ENCODE assay signal across 15 cellular contexts in the genomic region with DNA sequence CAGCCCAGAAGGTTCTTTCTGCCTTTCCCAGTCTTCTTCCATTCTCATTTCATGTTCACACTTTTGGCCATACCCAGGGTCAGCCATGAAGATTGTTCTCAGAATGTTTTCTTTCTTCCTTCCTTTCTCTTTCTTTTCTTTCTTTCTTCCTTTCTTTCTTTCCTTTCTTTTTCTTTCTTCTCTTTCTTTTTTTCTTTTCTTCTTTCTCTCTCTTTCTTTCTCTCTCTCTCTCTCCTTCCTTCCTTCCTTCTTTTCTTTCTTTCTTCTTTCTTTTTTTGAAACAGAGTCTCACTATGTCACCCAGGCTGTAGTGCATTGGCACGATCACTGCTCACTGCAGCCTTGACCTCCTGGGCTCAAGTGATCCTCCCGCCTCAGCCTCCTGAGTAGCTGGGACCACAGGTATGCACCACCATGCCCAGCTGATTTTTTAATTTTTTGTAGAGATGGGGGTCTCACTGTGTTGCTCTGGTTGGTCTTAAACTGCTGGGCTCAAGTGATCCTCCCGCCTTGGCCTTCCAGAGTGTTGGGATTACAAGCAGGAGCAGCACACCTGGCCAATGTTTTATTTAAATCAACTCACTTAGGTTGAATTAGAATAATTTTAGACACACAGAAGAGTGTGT. TPM values are rescaled to one million over a fixed set of nuclear protein-coding genes. Genes with fewer than 3 reads are reported as not detected.
DNase-seq lines count a peak whose midpoint lies in the region; ATAC-seq and TF ChIP-seq lines count a peak whose summit lies in the region.
"Had no signal": no experiment of that assay in that cellular context is flagged by ENCODE, and none has a peak within 500 bp of the region (broad histone marks: within the 10 kb centered on the region; RNA-seq: fewer than 3 reads in every experiment).

No MANE protein-coding gene starts in this region.

- H3K27ac ChIP-seq in CD4-positive, alpha-beta T cell (ENCODE audit: low read depth, low read length): no peak overlapping the region
- no peak overlapping the region for H3K27ac ChIP-seq in neuronal stem cell (replicated peaks; ENCODE audit: low read length)
- H3K27ac ChIP-seq: BLaER1 treated with 17β-estradiol and CSF1 and Interleukin-3, amounts not matched to agents 10 nM and 100 nM had no signal

- peak overlapping the region; percentile 17 for H2BK12ac ChIP-seq in neuronal stem cell (ENCODE audit: low read length)

- H3K79me1 ChIP-seq in neuronal stem cell (ENCODE audit: low read depth, low read length): no peaks in the 10 kb centered on the region

- H4K91ac ChIP-seq in neuronal stem cell (ENCODE audit: low read depth, low read length, poor library complexity): no peak overlapping the region

- H3K4me3 Mint-ChIP-seq in activated CD8-positive, alpha-beta T cell treated with anti-CD3 and anti-CD28 coated beads for 36 hours: no peak overlapping the region
- no peak overlapping the region for H3K4me3 Mint-ChIP-seq in activated CD8-positive, alpha-beta T cell treated with anti-CD3 and anti-CD28 coated beads, Interleukin-2, amount 10 ng/mL, durations not matched to agents 7 days and 5 days
- H3K4me3 Mint-ChIP-seq in CD4-positive, alpha-beta T cell: no peak overlapping the region
- no peak overlapping the region for H3K4me3 Mint-ChIP-seq in central memory CD8-positive, alpha-beta T cell
- no peak overlapping the region for H3K4me3 Mint-ChIP-seq in mesothelial cell of epicardium
- H3K4me3 Mint-ChIP-seq: HFFc6 had no signal

- no CpG with 5 or more reads among the region's 3 CpGs for WGBS in neuronal stem cell (ENCODE audit: extremely low coverage in 2 of 2, insufficient read length in 2 of 2, insufficient replicate concordance in 1 of 2), 2 donors

- H3K14ac ChIP-seq in neuronal stem cell (ENCODE audit: low read length): no peak overlapping the region

- CTCF ChIA-PET in activated CD8-positive, alpha-beta T cell treated with anti-CD3 and anti-CD28 coated beads for 36 hours (lab: Charles Lee): interaction anchor here (9.8 kb wide), 1 partner anchor 138 kb away, joined by 266 read pairs; no protein-coding TSS in a partner anchor
- CTCF ChIA-PET in activated CD8-positive, alpha-beta T cell treated with anti-CD3 and anti-CD28 coated beads, Interleukin-2, amount 10 ng/mL, durations not matched to agents 7 days and 5 days (lab: Charles Lee): interaction anchor here (6.6 kb wide), 1 partner anchor 137 kb away, joined by 143 read pairs; no protein-coding TSS in a partner anchor
- CTCF ChIA-PET in CD4-positive, alpha-beta T cell (lab: Charles Lee): no interaction called here

- no peak overlapping the region for H3K4ac ChIP-seq in neuronal stem cell (ENCODE audit: low read length)

- no peak for ATAC-seq in activated CD8-positive, alpha-beta T cell treated with anti-CD3 and anti-CD28 coated beads for 36 hours
- no peak for ATAC-seq in activated CD8-positive, alpha-beta T cell treated with anti-CD3 and anti-CD28 coated beads, Interleukin-2, amount 10 ng/mL, durations not matched to agents 7 days and 5 days
- no peak for ATAC-seq in CD4-positive, alpha-beta T cell (ENCODE audit: poor library complexity)
- no peak for ATAC-seq in central memory CD8-positive, alpha-beta T cell (replicated peaks; ENCODE audit: extremely low read depth, poor library complexity, severe bottlenecking)
- ATAC-seq in HG03159 (IDR thresholded peaks at IDR 0.05; ENCODE audit: unreplicated experiment): no peak
- ATAC-seq: HepG2 had no signal

- no peak for TF ChIP-seq CTCF in activated CD8-positive, alpha-beta T cell treated with anti-CD3 and anti-CD28 coated beads for 36 hours (IDR thresholded peaks at IDR 0.05)
- TF ChIP-seq CTCF in CD4-positive, alpha-beta T cell (IDR thresholded peaks at IDR 0.05): peak; percentile 13
- TF ChIP-seq CTCF in mesothelial cell of epicardium (IDR thresholded peaks at IDR 0.05; ENCODE audit: unreplicated experiment): no peak

- no peak overlapping the region for H3K4me3 ChIP-seq in neuronal stem cell (ENCODE audit: low read length in 2 of 2)
- H3K4me3 ChIP-seq: BLaER1 treated with 17β-estradiol and CSF1 and Interleukin-3, amounts not matched to agents 10 nM and 100 nM had no signal

- H3K9ac ChIP-seq in neuronal stem cell (ENCODE audit: low read depth, low read length, poor library complexity): no peak overlapping the region
- H3K9ac ChIP-seq: BLaER1 treated with 17β-estradiol and CSF1 and Interleukin-3, amounts not matched to agents 10 nM and 100 nM had no signal

- no peak overlapping the region for H2BK120ac ChIP-seq in neuronal stem cell (ENCODE audit: low read depth, low read length)

- H3K23ac ChIP-seq in neuronal stem cell (ENCODE audit: low read depth, low read length, poor library complexity): no peak overlapping the region

- peak overlapping the region; percentile 32 for H2AK5ac ChIP-seq in neuronal stem cell (ENCODE audit: low read depth, low read length)

- no peaks in the 10 kb centered on the region for H3K9me3 ChIP-seq in CD4-positive, alpha-beta T cell (ENCODE audit: control insufficient read depth, low read length)
- no peaks in the 10 kb centered on the region for H3K9me3 ChIP-seq in neuronal stem cell (replicated peaks in 1 of 2; ENCODE audit: control insufficient read depth in 2 of 2, insufficient read depth in 1 of 2, low read depth in 1 of 2, low read length in 2 of 2)
- H3K9me3 ChIP-seq: BLaER1 treated with 17β-estradiol and CSF1 and Interleukin-3, amounts not matched to agents 10 nM and 100 nM had no signal

- H3K4me1 Mint-ChIP-seq in activated CD8-positive, alpha-beta T cell treated with anti-CD3 and anti-CD28 coated beads for 36 hours (ENCODE audit: low read depth): peaks cover 6% of the 10 kb centered on the region
- peaks cover 4% of the 10 kb centered on the region for H3K4me1 Mint-ChIP-seq in activated CD8-positive, alpha-beta T cell treated with anti-CD3 and anti-CD28 coated beads, Interleukin-2, amount 10 ng/mL, durations not matched to agents 7 days and 5 days (ENCODE audit: low read depth)
- peaks cover 4% of the 10 kb centered on the region for H3K4me1 Mint-ChIP-seq in CD4-positive, alpha-beta T cell (ENCODE audit: low read depth)
- H3K4me1 Mint-ChIP-seq in central memory CD8-positive, alpha-beta T cell: peaks cover 5% of the 10 kb centered on the region
- H3K4me1 Mint-ChIP-seq in mesothelial cell of epicardium: peaks cover 3% of the 10 kb centered on the region

- H3K27me3 ChIP-seq in CD4-positive, alpha-beta T cell (ENCODE audit: control insufficient read depth, insufficient read depth, low read length): no peaks in the 10 kb centered on the region
- no peaks in the 10 kb centered on the region for H3K27me3 ChIP-seq in neuronal stem cell (ENCODE audit: control insufficient read depth in 3 of 3, insufficient read depth in 3 of 3, low read depth in 1 of 3, low read length in 3 of 3)
- H3K27me3 ChIP-seq: BLaER1 treated with 17β-estradiol and CSF1 and Interleukin-3, amounts not matched to agents 10 nM and 100 nM had no signal

- no peak overlapping the region for H4K8ac ChIP-seq in neuronal stem cell (ENCODE audit: low read depth, low read length)

- DNase-seq in activated CD8-positive, alpha-beta T cell treated with anti-CD3 and anti-CD28 coated beads for 36 hours: no peak
- DNase-seq in activated CD8-positive, alpha-beta T cell treated with anti-CD3 and anti-CD28 coated beads, Interleukin-2, amount 10 ng/mL, durations not matched to agents 7 days and 5 days: no peak
- DNase-seq in CD4-positive, alpha-beta T cell: no peak
- DNase-seq in central memory CD8-positive, alpha-beta T cell (ENCODE audit: low spot score in 2 of 2): no peak
- DNase-seq in neuronal stem cell (ENCODE audit: low spot score) (no peak), ureter (ENCODE audit: low spot score) (no peak), mesothelial cell of epicardium (ENCODE audit: low spot score in 2 of 2, unreplicated experiment in 2 of 2) (no peak)
- DNase-seq: DMS53, HFFc6, NCI-H1092 treated with DMSO at 0.1 percent for 48 hours, NCI-H2081 treated with DMSO at 0.1 percent for 48 hours, NCI-H510A had no signal

- peaks cover 5% of the 10 kb centered on the region for H3K27me3 Mint-ChIP-seq in activated CD8-positive, alpha-beta T cell treated with anti-CD3 and anti-CD28 coated beads for 36 hours
- H3K27me3 Mint-ChIP-seq in activated CD8-positive, alpha-beta T cell treated with anti-CD3 and anti-CD28 coated beads, Interleukin-2, amount 10 ng/mL, durations not matched to agents 7 days and 5 days (ENCODE audit: low read depth): peaks cover 2% of the 10 kb centered on the region
- peaks cover 7% of the 10 kb centered on the region for H3K27me3 Mint-ChIP-seq in CD4-positive, alpha-beta T cell
- peaks cover 11% of the 10 kb centered on the region for H3K27me3 Mint-ChIP-seq in central memory CD8-positive, alpha-beta T cell
- H3K27me3 Mint-ChIP-seq in mesothelial cell of epicardium (ENCODE audit: low read depth): no peaks in the 10 kb centered on the region

- intact Hi-C loops in activated CD8-positive, alpha-beta T cell treated with anti-CD3 and anti-CD28 coated beads for 36 hours (cut with micrococcal nuclease): no loop called here
- intact Hi-C loops in CD4-positive, alpha-beta T cell (cut with DNase I, micrococcal nuclease): no loop called here

- peak overlapping the region; percentile 25 for H3K27ac Mint-ChIP-seq in activated CD8-positive, alpha-beta T cell treated with anti-CD3 and anti-CD28 coated beads for 36 hours
- no peak overlapping the region for H3K27ac Mint-ChIP-seq in activated CD8-positive, alpha-beta T cell treated with anti-CD3 and anti-CD28 coated beads, Interleukin-2, amount 10 ng/mL, durations not matched to agents 7 days and 5 days
- H3K27ac Mint-ChIP-seq in CD4-positive, alpha-beta T cell: no peak overlapping the region
- H3K27ac Mint-ChIP-seq in central memory CD8-positive, alpha-beta T cell (ENCODE audit: low read depth): peak overlapping the region; percentile 59
- H3K27ac Mint-ChIP-seq in mesothelial cell of epicardium: no peak overlapping the region
- H3K27ac Mint-ChIP-seq: HFFc6 had no signal

- POLR2A ChIA-PET in activated CD8-positive, alpha-beta T cell treated with anti-CD3 and anti-CD28 coated beads for 36 hours (lab: Charles Lee): no interaction called here
- POLR2A ChIA-PET in activated CD8-positive, alpha-beta T cell treated with anti-CD3 and anti-CD28 coated beads, Interleukin-2, amount 10 ng/mL, durations not matched to agents 7 days and 5 days (lab: Charles Lee): interaction anchor here (0.6 kb wide), 1 partner anchor 13 kb away, joined by 3 read pairs; a partner anchor contains a TSS
- POLR2A ChIA-PET in CD4-positive, alpha-beta T cell (lab: Charles Lee): no interaction called here

- no peak overlapping the region for H2BK5ac ChIP-seq in neuronal stem cell (ENCODE audit: low read length)

- peaks cover 4 to 6% of the 10 kb centered on the region in 2 donors for H3K4me1 ChIP-seq in neuronal stem cell (ENCODE audit: control insufficient read depth in 2 of 2, insufficient read depth in 1 of 2, low read depth in 1 of 2, low read length in 2 of 2)

- H3K36me3 ChIP-seq in neuronal stem cell (replicated peaks in 1 of 2; ENCODE audit: control insufficient read depth in 2 of 2, insufficient read depth in 2 of 2, low read length in 2 of 2): no peaks in the 10 kb centered on the region
- H3K36me3 ChIP-seq: BLaER1 treated with 17β-estradiol and CSF1 and Interleukin-3, amounts not matched to agents 10 nM and 100 nM had no signal

- no peak overlapping the region for H3K4me2 ChIP-seq in neuronal stem cell (ENCODE audit: insufficient read depth, low read length, poor library complexity, severe bottlenecking)

- no peaks in the 10 kb centered on the region for H3K36me3 Mint-ChIP-seq in activated CD8-positive, alpha-beta T cell treated with anti-CD3 and anti-CD28 coated beads for 36 hours (ENCODE audit: low read depth)
- H3K36me3 Mint-ChIP-seq in activated CD8-positive, alpha-beta T cell treated with anti-CD3 and anti-CD28 coated beads, Interleukin-2, amount 10 ng/mL, durations not matched to agents 7 days and 5 days (ENCODE audit: low read depth): no peaks in the 10 kb centered on the region
- H3K36me3 Mint-ChIP-seq in CD4-positive, alpha-beta T cell (ENCODE audit: low read depth): no peaks in the 10 kb centered on the region
- peaks cover 18% of the 10 kb centered on the region for H3K36me3 Mint-ChIP-seq in central memory CD8-positive, alpha-beta T cell (ENCODE audit: insufficient read depth)
- H3K36me3 Mint-ChIP-seq in mesothelial cell of epicardium: no peaks in the 10 kb centered on the region

- no peak overlapping the region for H2AFZ ChIP-seq in neuronal stem cell (ENCODE audit: low read length)

- H3K9me3 Mint-ChIP-seq in activated CD8-positive, alpha-beta T cell treated with anti-CD3 and anti-CD28 coated beads for 36 hours: no peaks in the 10 kb centered on the region
- no peaks in the 10 kb centered on the region for H3K9me3 Mint-ChIP-seq in activated CD8-positive, alpha-beta T cell treated with anti-CD3 and anti-CD28 coated beads, Interleukin-2, amount 10 ng/mL, durations not matched to agents 7 days and 5 days (ENCODE audit: insufficient read depth)
- H3K9me3 Mint-ChIP-seq in CD4-positive, alpha-beta T cell: no peaks in the 10 kb centered on the region
- H3K9me3 Mint-ChIP-seq in central memory CD8-positive, alpha-beta T cell: no peaks in the 10 kb centered on the region
- no peaks in the 10 kb centered on the region for H3K9me3 Mint-ChIP-seq in mesothelial cell of epicardium
- H3K9me3 Mint-ChIP-seq: HFFc6 had no signal

- no peak overlapping the region for H3K18ac ChIP-seq in neuronal stem cell (ENCODE audit: low read length)

- no peak overlapping the region for H2BK15ac ChIP-seq in neuronal stem cell (ENCODE audit: low read length)

RNA-seq across cellular contexts. Expression of a gene that starts 13.1 kb away (rescaled TPM):
- total RNA-seq in activated CD8-positive, alpha-beta T cell treated with anti-CD3 and anti-CD28 coated beads for 36 hours: 10 to 100 TPM; 20.5 to 23.1 TPM
- 10 to 100 TPM; 35.9 to 36.3 TPM for total RNA-seq in activated CD8-positive, alpha-beta T cell treated with anti-CD3 and anti-CD28 coated beads, Interleukin-2, amount 10 ng/mL, durations not matched to agents 7 days and 5 days
- 1 to 10 TPM; 4.5 to 4.8 TPM for total RNA-seq in CD4-positive, alpha-beta T cell
- 12.2 TPM for polyA plus RNA-seq in neuronal stem cell (2013, experiment 1 of 2)
- polyA plus RNA-seq in neuronal stem cell (2013, experiment 2 of 2): 11.7 TPM
- 35.1 TPM for total RNA-seq in ureter
- 11.1 to 11.3 TPM (median 11.1 TPM) in 3 replicates for total RNA-seq in mesothelial cell of epicardium

RNA-seq across cellular contexts. Expression of a gene that starts 52.1 kb away (rescaled TPM):
- total RNA-seq in activated CD8-positive, alpha-beta T cell treated with anti-CD3 and anti-CD28 coated beads for 36 hours: not detected
- total RNA-seq in activated CD8-positive, alpha-beta T cell treated with anti-CD3 and anti-CD28 coated beads, Interleukin-2, amount 10 ng/mL, durations not matched to agents 7 days and 5 days: not detected
- not detected for total RNA-seq in CD4-positive, alpha-beta T cell
- polyA plus RNA-seq in neuronal stem cell (2013, experiment 1 of 2): 0.07 TPM
- 0.19 TPM for polyA plus RNA-seq in neuronal stem cell (2013, experiment 2 of 2)
- total RNA-seq in ureter: 19.1 TPM
- total RNA-seq in mesothelial cell of epicardium: 0.25 to 0.36 TPM (median 0.29 TPM) in 3 replicates
- total RNA-seq: HepG2 had no signal

Comparison
In these comparisons a context has a peak if more than half of its experiments do, and no peak if none do; other contexts are left out.
1. H3K27ac Mint-ChIP-seq: peak in activated CD8-positive, alpha-beta T cell treated with anti-CD3 and anti-CD28 coated beads for 36 hours (single experiment) and central memory CD8-positive, alpha-beta T cell (single experiment); none in activated CD8-positive, alpha-beta T cell treated with anti-CD3 and anti-CD28 coated beads, Interleukin-2, amount 10 ng/mL, durations not matched to agents 7 days and 5 days (single experiment), CD4-positive, alpha-beta T cell (single experiment) and mesothelial cell of epicardium (single experiment).
2. RNA of a gene that starts 52.1 kb away (total RNA-seq): 19.1 TPM in ureter (single experiment); 0.25 to 0.36 TPM in mesothelial cell of epicardium, not detected in activated CD8-positive, alpha-beta T cell treated with anti-CD3 and anti-CD28 coated beads for 36 hours, not detected in activated CD8-positive, alpha-beta T cell treated with anti-CD3 and anti-CD28 coated beads, Interleukin-2, amount 10 ng/mL, durations not matched to agents 7 days and 5 days and not detected in CD4-positive, alpha-beta T cell; every median in the first group is over 10 times any median in the second.